ENCODE assay signal across 8 cellular contexts in the genomic region with DNA sequence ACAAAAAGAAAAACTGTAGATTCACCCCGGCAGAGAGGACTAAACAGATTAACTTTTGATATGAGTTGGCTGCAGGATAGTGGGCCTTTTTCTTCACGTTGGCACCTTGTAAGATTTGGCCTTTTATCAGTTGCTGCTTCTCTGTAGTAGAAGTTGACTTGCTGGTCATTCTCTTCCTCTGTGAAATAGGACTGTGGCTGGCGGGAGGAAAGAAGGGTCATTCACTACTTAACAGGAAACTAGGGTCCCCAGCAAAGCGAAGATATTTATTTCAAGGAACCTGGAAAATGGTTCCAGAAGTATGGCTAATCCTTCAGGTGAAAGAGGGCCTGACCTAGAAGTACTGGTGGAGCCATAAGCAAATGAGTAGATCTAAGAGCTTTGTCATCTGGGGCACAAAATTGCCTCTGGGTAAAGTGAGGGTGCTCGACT. TPM values are rescaled to one million over a fixed set of nuclear protein-coding genes. Genes with fewer than 3 reads are reported as not detected.
DNase-seq lines count a peak whose midpoint lies in the region; ATAC-seq and TF ChIP-seq lines count a peak whose summit lies in the region.

No MANE protein-coding gene starts in this region.

- H3K4me1 Mint-ChIP-seq in Calu3 (ENCODE audit: low read depth, unreplicated experiment): peaks cover 10% of the 10 kb centered on the region
- peaks cover 13 to 21% of the 10 kb centered on the region in 2 donors for H3K4me1 Mint-ChIP-seq in effector memory CD8-positive, alpha-beta T cell (ENCODE audit: low read depth in 2 of 2)

- ATAC-seq in effector memory CD8-positive, alpha-beta T cell (replicated peaks): no peak
- ATAC-seq in HG02571 (IDR thresholded peaks at IDR 0.05; ENCODE audit: unreplicated experiment): no peak

- peaks cover 32% of the 10 kb centered on the region for H3K36me3 Mint-ChIP-seq in Calu3 (ENCODE audit: insufficient read depth, unreplicated experiment)
- H3K36me3 Mint-ChIP-seq in effector memory CD8-positive, alpha-beta T cell (ENCODE audit: insufficient read depth): peaks cover 44% of the 10 kb centered on the region

- H3K79me2 ChIP-seq in MM.1S (ENCODE audit: low read length) (peaks cover 51% of the 10 kb centered on the region), osteoblast (ENCODE audit: insufficient read depth, low read length) (peaks cover 43% of the 10 kb centered on the region)

- H3K9me2 ChIP-seq in MM.1S (replicated peaks; ENCODE audit: insufficient read depth, low read length): no peaks in the 10 kb centered on the region

- peak overlapping the region; percentile 83 for H3K27ac Mint-ChIP-seq in Calu3 (ENCODE audit: unreplicated experiment)
- peak overlapping the region; percentile 93 to 96 for H3K27ac Mint-ChIP-seq in effector memory CD8-positive, alpha-beta T cell

- H3K36me3 ChIP-seq in MM.1S (replicated peaks; ENCODE audit: insufficient read depth, low read length) (peaks cover 26% of the 10 kb centered on the region; the same call in 1 of the 2 replicates), osteoblast (ENCODE audit: insufficient read depth, low read length) (peaks cover 29% of the 10 kb centered on the region)

- DNase-seq in Calu3 (no peak), MM.1S (peak; percentile 15), osteoblast (ENCODE audit: insufficient read length, low spot score, missing footprints) (no peak), HuH-7.5 (ENCODE audit: low spot score) (no peak), HuH-7 (ENCODE audit: low spot score) (no peak), Ammon's horn (ENCODE audit: low spot score) (no peak)
- DNase-seq in effector memory CD8-positive, alpha-beta T cell: no peak

- H3K27me3 Mint-ChIP-seq in Calu3 (ENCODE audit: unreplicated experiment): no peaks in the 10 kb centered on the region
- no peaks in the 10 kb centered on the region for H3K27me3 Mint-ChIP-seq in effector memory CD8-positive, alpha-beta T cell

- peak overlapping the region; percentile 85; the same call in 1 of the 2 replicates for H3K27ac ChIP-seq in MM.1S (ENCODE audit: low read length)
- peak overlapping the region; percentile 88 for H3K27ac ChIP-seq in osteoblast (ENCODE audit: low read depth, low read length)

- peak overlapping the region; percentile 98 for H3K9ac ChIP-seq in MM.1S (ENCODE audit: low read length)

- peak overlapping the region; percentile 80 for H3K4me2 ChIP-seq in MM.1S (ENCODE audit: low read depth, low read length)
- H3K4me2 ChIP-seq in osteoblast (ENCODE audit: insufficient read depth, low read length): peak overlapping the region; percentile 94

- peak overlapping the region; percentile 99 for H3K4me3 ChIP-seq in MM.1S (ENCODE audit: low read length)
- peak overlapping the region; percentile 97 for H3K4me3 ChIP-seq in osteoblast (ENCODE audit: insufficient read depth, low read length)

- no TSS peak for BruUV-seq in Calu3 (replicated peaks; lab: Mats Ljungman, UMichigan)

- TF ChIP-seq CTCF in Calu3 (IDR thresholded peaks at IDR 0.05; ENCODE audit: unreplicated experiment): no peak
- no peak for TF ChIP-seq CTCF in MM.1S (IDR thresholded peaks at IDR 0.05; ENCODE audit: low read length)
- TF ChIP-seq CTCF in osteoblast (IDR thresholded peaks at IDR 0.05; ENCODE audit: extremely low read depth, low read depth, low read length): no peak

- H3K4me1 ChIP-seq in MM.1S (ENCODE audit: low read length) (peaks cover 27% of the 10 kb centered on the region), osteoblast (ENCODE audit: insufficient read depth, low read length) (peaks cover 11% of the 10 kb centered on the region)

- H3K27me3 ChIP-seq in MM.1S (replicated peaks; ENCODE audit: insufficient read depth, low read length): no peaks in the 10 kb centered on the region
- no peaks in the 10 kb centered on the region for H3K27me3 ChIP-seq in osteoblast (ENCODE audit: insufficient read depth, low read length)

- H2AFZ ChIP-seq in MM.1S (ENCODE audit: low read length) (peak overlapping the region; percentile 87), osteoblast (ENCODE audit: low read length) (peak overlapping the region; percentile 100)

- H3F3A ChIP-seq in MM.1S (ENCODE audit: insufficient read depth, low read length): peaks cover 27% of the 10 kb centered on the region

- no peaks in the 10 kb centered on the region for H3K9me3 Mint-ChIP-seq in Calu3 (ENCODE audit: low read depth, unreplicated experiment)
- H3K9me3 Mint-ChIP-seq in effector memory CD8-positive, alpha-beta T cell: peaks cover 0 to 9% of the 10 kb centered on the region in 2 donors

- H4K20me1 ChIP-seq in MM.1S (ENCODE audit: insufficient read depth, low read length): peaks cover 16% of the 10 kb centered on the region; the same call in 1 of the 2 replicates
- H4K20me1 ChIP-seq in osteoblast (ENCODE audit: insufficient read depth, low read length): peaks cover 12% of the 10 kb centered on the region

- CTCF ChIA-PET in Calu3 (lab: Charles Lee): no interaction called here

- H3K9me3 ChIP-seq in MM.1S (replicated peaks; ENCODE audit: insufficient read depth, low read length): no peaks in the 10 kb centered on the region
- no peaks in the 10 kb centered on the region for H3K9me3 ChIP-seq in osteoblast (ENCODE audit: low read depth, low read length)

- intact Hi-C loops in Calu3 (cut with micrococcal nuclease; ENCODE audit: unreplicated experiment): loop anchor here (2.0 kb wide), 1 partner anchor 71 kb away; no protein-coding TSS in a partner anchor

- peak overlapping the region; percentile 86 for H3K4me3 Mint-ChIP-seq in Calu3 (ENCODE audit: low read depth, unreplicated experiment)
- peak overlapping the region; percentile 85 to 94 for H3K4me3 Mint-ChIP-seq in effector memory CD8-positive, alpha-beta T cell

RNA-seq across cellular contexts. Expression of a gene that starts 0.4 kb away (rescaled TPM):
- total RNA-seq in Calu3 (2022): 209 and 225 TPM in 2 replicates
- 87.2 and 94.3 TPM in 2 replicates for total RNA-seq in osteoblast

RNA-seq across cellular contexts. Expression of a gene that starts 13.9 kb away (rescaled TPM):
- total RNA-seq in Calu3 (2022) (46.1 and 53.9 TPM in 2 replicates), osteoblast (80.7 and 81.3 TPM in 2 replicates)
